1 cellular context compared by ENCODE assay signal in the genomic region with DNA sequence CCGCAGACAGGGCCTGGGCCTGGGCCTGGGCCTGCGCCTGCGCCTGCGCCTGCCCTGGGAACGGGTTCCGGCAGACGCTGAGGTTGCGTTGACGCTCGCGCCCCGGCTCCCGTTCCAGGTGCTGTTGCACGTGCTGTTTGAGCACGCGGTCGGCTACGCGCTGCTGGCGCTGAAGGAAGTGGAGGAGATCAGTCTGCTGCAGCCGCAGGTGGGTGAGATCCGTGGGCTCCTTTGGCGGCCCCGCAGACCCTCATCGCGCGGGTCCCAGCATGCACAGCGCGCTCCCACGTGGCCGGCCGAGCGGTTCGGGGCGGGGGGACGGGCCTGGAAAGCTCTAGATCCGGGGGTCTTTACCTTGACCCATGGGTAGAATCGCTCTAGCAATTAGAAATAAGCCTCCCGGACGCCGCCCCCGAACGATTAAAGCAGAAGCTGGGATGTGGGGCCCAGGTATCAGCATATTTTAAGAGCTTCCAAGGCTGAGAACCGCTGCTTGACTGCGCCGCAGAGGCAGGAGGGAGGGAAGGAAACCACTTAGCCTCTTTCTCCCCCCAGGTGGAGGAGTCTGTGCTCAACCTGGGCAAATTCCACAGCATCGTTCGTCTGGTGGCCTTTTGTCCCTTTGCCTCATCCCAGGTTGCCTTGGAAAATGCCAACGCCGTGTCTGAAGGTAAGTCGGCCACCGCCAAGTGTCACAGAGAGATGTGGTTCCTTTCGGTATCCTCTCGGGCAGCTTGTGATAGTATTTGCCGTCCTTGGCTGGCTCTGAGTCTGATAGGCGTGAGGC.
A peak's percentile ranks its signal among the peaks of the same experiment; 100 is the strongest.
TF ChIP-seq lines count a peak whose summit lies in the region.

No MANE protein-coding gene starts in this region.

TF ChIP-seq in IMR-90, 13 proteins besides CTCF, POLR2A, EP300 and RAD21 (continued from another document):
- TF ChIP-seq USF2 (IDR thresholded peaks at IDR 0.05; ENCODE audit: low read depth, low read length), result peak; percentile 74
- no peak for TF ChIP-seq SMC3 (IDR thresholded peaks at IDR 0.05; ENCODE audit: low read depth, low read length)
- TF ChIP-seq MXI1 (IDR thresholded peaks at IDR 0.05; ENCODE audit: borderline replicate concordance, low read depth, low read length), result peak; percentile 93
